ENCODE assay signal across 1 cellular context in the genomic region with DNA sequence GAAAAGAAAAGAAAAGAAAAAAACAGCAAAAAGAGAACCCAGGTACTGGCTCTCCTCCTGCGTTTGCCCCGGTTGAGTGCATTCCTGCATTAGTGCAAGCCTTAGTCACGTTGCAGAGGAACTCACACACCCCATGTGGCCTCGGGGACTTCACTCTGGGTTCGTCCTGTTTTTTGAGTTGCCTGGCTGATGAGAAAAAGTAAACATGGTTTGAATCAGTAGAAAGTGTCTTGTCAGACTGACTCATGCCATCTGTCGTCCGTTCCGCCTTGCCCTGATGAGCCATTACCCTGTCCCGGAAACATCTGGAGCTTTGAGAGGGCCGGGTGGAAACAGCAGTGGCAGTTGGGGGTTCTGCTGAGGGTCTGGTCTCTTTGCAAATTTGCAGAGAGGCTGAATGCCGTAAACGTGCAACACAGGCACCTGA.
TF ChIP-seq lines count a peak whose summit lies in the region.

No MANE protein-coding gene starts in this region.

TF ChIP-seq in IMR-90, 13 proteins besides CTCF, POLR2A, EP300 and RAD21:
- TF ChIP-seq MAFK (IDR thresholded peaks at IDR 0.05; ENCODE audit: low read depth, low read length) (peak; percentile 44), NFE2L2 (IDR thresholded peaks at IDR 0.05; ENCODE audit: low read depth, low read length) (peak; percentile 84), MXI1 (IDR thresholded peaks at IDR 0.05; ENCODE audit: borderline replicate concordance, low read depth, low read length) (peak; percentile 88), CHD1 (IDR thresholded peaks at IDR 0.05; ENCODE audit: low read depth, low read length) (no peak), SMC3 (IDR thresholded peaks at IDR 0.05; ENCODE audit: low read depth, low read length) (no peak), BHLHE40 (IDR thresholded peaks at IDR 0.05; ENCODE audit: low read depth, low read length) (peak; percentile 58), RFX5 (IDR thresholded peaks at IDR 0.05; ENCODE audit: low read depth, low read length) (no peak), FOS (IDR thresholded peaks at IDR 0.05; ENCODE audit: low read depth, low read length) (peak; percentile 66; the same call in 1 of the 2 replicates), RCOR1 (IDR thresholded peaks at IDR 0.05; ENCODE audit: insufficient replicate concordance, low read length) (no peak), CEBPB (IDR thresholded peaks at IDR 0.05; ENCODE audit: low read depth, low read length) (peak; percentile 8; the same call in 1 of the 2 replicates)
- TF ChIP-seq, protein P1, sequence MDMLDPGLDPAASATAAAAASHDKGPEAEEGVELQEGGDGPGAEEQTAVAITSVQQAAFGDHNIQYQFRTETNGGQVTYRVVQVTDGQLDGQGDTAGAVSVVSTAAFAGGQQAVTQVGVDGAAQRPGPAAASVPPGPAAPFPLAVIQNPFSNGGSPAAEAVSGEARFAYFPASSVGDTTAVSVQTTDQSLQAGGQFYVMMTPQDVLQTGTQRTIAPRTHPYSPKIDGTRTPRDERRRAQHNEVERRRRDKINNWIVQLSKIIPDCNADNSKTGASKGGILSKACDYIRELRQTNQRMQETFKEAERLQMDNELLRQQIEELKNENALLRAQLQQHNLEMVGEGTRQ (IDR thresholded peaks at IDR 0.05; ENCODE audit: low read depth, low read length): peak; percentile 73
